ENCODE assay signal across 8 cellular contexts in the genomic region with DNA sequence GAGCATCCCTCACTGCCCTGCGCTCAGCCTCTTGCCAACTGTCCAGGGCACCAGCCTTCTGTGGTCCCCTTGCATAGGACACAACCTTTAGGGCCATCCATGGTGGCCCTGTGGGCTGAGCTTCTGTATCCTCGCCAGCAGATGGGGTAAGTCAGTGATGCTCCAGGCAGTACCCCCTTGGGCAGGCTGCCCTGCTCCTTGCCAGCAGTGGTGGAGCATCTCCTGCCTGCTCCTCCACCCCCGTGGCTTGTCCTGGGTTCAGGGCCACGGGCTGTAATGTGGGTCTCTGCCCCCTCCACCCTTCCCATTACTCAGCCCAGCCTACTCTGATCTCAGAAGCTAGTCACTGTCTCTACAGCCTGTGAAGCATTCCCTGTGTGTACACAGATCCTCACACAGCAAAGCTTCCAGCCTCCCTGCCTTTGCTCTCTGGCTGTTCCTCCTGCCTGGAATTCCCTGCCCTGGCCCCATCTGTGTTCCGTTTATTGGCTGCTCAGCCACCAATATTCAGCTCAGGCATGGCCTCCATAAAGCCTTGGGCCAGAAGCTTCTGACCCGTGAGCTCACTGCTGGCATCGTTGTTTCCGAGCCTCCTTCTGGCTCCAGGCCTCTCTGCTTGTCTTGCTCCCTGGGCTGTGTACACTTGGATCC.
DNase-seq lines count a peak whose midpoint lies in the region; ATAC-seq and TF ChIP-seq lines count a peak whose summit lies in the region.
"Had no signal": no experiment of that assay in that cellular context is flagged by ENCODE, and none has a peak within 500 bp of the region (broad histone marks: within the 10 kb centered on the region; RNA-seq: fewer than 3 reads in every experiment).

No MANE protein-coding gene starts in this region.

- ATAC-seq in psoas muscle (peak in 1 of 4 donors; percentile 27), GM18498 (IDR thresholded peaks at IDR 0.05; ENCODE audit: unreplicated experiment) (no peak), HG02571 (IDR thresholded peaks at IDR 0.05; ENCODE audit: unreplicated experiment) (no peak)

- H3K23ac ChIP-seq in H9 (ENCODE audit: insufficient read length, low read depth, low read length): no peak overlapping the region

- H3K9ac ChIP-seq in H9 (ENCODE audit: extremely low read depth, insufficient read length, low read length): no peak overlapping the region
- no peak overlapping the region for H3K9ac ChIP-seq in fibroblast of lung (ENCODE audit: insufficient read depth, low read length)

- peaks cover 0 to 20% of the 10 kb centered on the region in 2 experiments; a peak in 3 of 4 replicates for H3K4me1 Mint-ChIP-seq in H9

- POLR2A ChIA-PET in RWPE1 (lab: Yijun Ruan, JAX; ENCODE audit: low non-redundant PET): no interaction called here

- intact Hi-C loops in psoas muscle (cut with DNase I): no loop called here

- H3K4me1 ChIP-seq in H9 (ENCODE audit: insufficient read depth, low read length): no peaks in the 10 kb centered on the region
- peaks cover 7% of the 10 kb centered on the region for H3K4me1 ChIP-seq in fibroblast of lung (ENCODE audit: control insufficient read depth, extremely low read depth, insufficient read depth, low read length)
- peaks cover 12% of the 10 kb centered on the region for H3K4me1 ChIP-seq in psoas muscle

- no peaks in the 10 kb centered on the region for H3K27me3 ChIP-seq in H9 (ENCODE audit: insufficient read depth, low read length)
- peaks cover 6% of the 10 kb centered on the region for H3K27me3 ChIP-seq in fibroblast of lung (ENCODE audit: control insufficient read depth, insufficient read depth, low read length)
- H3K27me3 ChIP-seq in psoas muscle (ENCODE audit: insufficient read depth in 3 of 3, low read length in 2 of 3): peaks cover 0 to 5% (median 2%) of the 10 kb centered on the region in 3 donors

- H3K9me3 ChIP-seq in H9 (ENCODE audit: control insufficient read depth, low read depth, low read length) (no peaks in the 10 kb centered on the region), fibroblast of lung (ENCODE audit: control insufficient read depth, insufficient read depth, low read depth, low read length) (no peaks in the 10 kb centered on the region), psoas muscle (no peaks in the 10 kb centered on the region)

- H4K91ac ChIP-seq in H9 (ENCODE audit: insufficient read length, low read depth, low read length): no peak overlapping the region

- H3K4me2 ChIP-seq in H9 (ENCODE audit: insufficient read depth, insufficient read length, low read length) (no peak overlapping the region), fibroblast of lung (ENCODE audit: extremely low read depth, insufficient read depth, low read length) (no peak overlapping the region)

- H2BK5ac ChIP-seq in H9 (ENCODE audit: insufficient read length, low read length): no peak overlapping the region

- H3K79me2 ChIP-seq in H9 (ENCODE audit: insufficient read depth, low read length) (no peaks in the 10 kb centered on the region), fibroblast of lung (ENCODE audit: control insufficient read depth, insufficient read depth, low read length) (no peaks in the 10 kb centered on the region)

- no peaks in the 10 kb centered on the region for H4K20me1 ChIP-seq in H9 (ENCODE audit: control insufficient read depth, insufficient read depth, insufficient read length)
- no peaks in the 10 kb centered on the region for H4K20me1 ChIP-seq in fibroblast of lung (ENCODE audit: control insufficient read depth, extremely low read depth, insufficient read depth, low read length)

- no peak overlapping the region for H4K5ac ChIP-seq in H9 (ENCODE audit: insufficient read length, low read depth, low read length)

- H3K56ac ChIP-seq in H9 (ENCODE audit: insufficient read length, low read depth, low read length): no peak overlapping the region

- TF ChIP-seq CTCF in H9 (conservative IDR thresholded peaks at IDR 0.05) (peak; percentile 68), RWPE1 (conservative IDR thresholded peaks at IDR 0.05; ENCODE audit: low read depth) (no peak), fibroblast of lung (conservative IDR thresholded peaks at IDR 0.05 in 1 of 2, IDR thresholded peaks at IDR 0.05 in 1 of 2; ENCODE audit: low read depth in 1 of 2, low read length in 2 of 2) (peak; percentile 25 to 39), psoas muscle (IDR thresholded peaks at IDR 0.05) (peak; percentile 17)

- peaks cover 17% of the 10 kb centered on the region for H3K27me3 Mint-ChIP-seq in H9 (ENCODE audit: low read depth)

- H4K8ac ChIP-seq in H9 (replicated peaks; ENCODE audit: insufficient read length, low read depth, low read length): no peak overlapping the region

- no peak overlapping the region for H3K14ac ChIP-seq in H9 (ENCODE audit: insufficient read depth, low read length)

- no peak overlapping the region for H3T11ph ChIP-seq in H9 (ENCODE audit: low read length)

- no peak overlapping the region for H3K18ac ChIP-seq in H9 (ENCODE audit: insufficient read length, low read depth, low read length)

- H2AFZ ChIP-seq in H9 (ENCODE audit: low read length) (no peak overlapping the region), fibroblast of lung (ENCODE audit: low read length) (no peak overlapping the region)

- H2BK12ac ChIP-seq in H9 (ENCODE audit: insufficient read length, low read depth, low read length): no peak overlapping the region

- no peak overlapping the region for H3K4ac ChIP-seq in H9 (ENCODE audit: low read depth, low read length)

- H2AK5ac ChIP-seq in H9 (ENCODE audit: insufficient read length, low read length): no peak overlapping the region

- H3K27ac ChIP-seq in H9 (ENCODE audit: insufficient read length, low read depth, low read length) (no peak overlapping the region), RWPE1 (no peak overlapping the region), fibroblast of lung (ENCODE audit: insufficient read depth, low read length) (no peak overlapping the region), psoas muscle (no peak overlapping the region)

- DNase-seq in DMS53 treated with DMSO at 0.1 percent for 48 hours (lab: John Stamatoyannopoulos, UW; ENCODE audit: unreplicated experiment) (peak; percentile 100), H9 (peak; percentile 73), RWPE1 (ENCODE audit: low spot score) (peak; percentile 17), fibroblast of lung (ENCODE audit: low read depth in 2 of 2) (no peak), psoas muscle (no peak)

- H2BK20ac ChIP-seq in H9 (ENCODE audit: low read depth, low read length, poor library complexity, severe bottlenecking): no peak overlapping the region

- no peak overlapping the region for H2BK15ac ChIP-seq in H9 (ENCODE audit: low read depth, low read length)

- no peaks in the 10 kb centered on the region for H3K79me1 ChIP-seq in H9 (ENCODE audit: insufficient read depth, low read depth, low read length, poor library complexity, severe bottlenecking)

- H3K23me2 ChIP-seq in H9 (ENCODE audit: insufficient read length, low read depth, low read length, poor library complexity, severe bottlenecking): no peaks in the 10 kb centered on the region

- no peak overlapping the region for H2BK120ac ChIP-seq in H9 (ENCODE audit: low read depth, low read length, poor library complexity, severe bottlenecking)

- H3K4me3 ChIP-seq in fibroblast of lung (replicated peaks in 1 of 4; ENCODE audit: control extremely low read depth in 1 of 4, insufficient read depth in 1 of 4, low read depth in 3 of 4, low read length in 4 of 4) (no peak overlapping the region), psoas muscle (no peak overlapping the region)

- CTCF ChIA-PET in RWPE1 (lab: Yijun Ruan, JAX): interaction anchor here (1.2 to 4.7 kb wide), 3 partner anchors 14 to 209 kb away, joined by 3 to 24 read pairs (median 7); no protein-coding TSS in a partner anchor

- H3K4me3 Mint-ChIP-seq in H9: no peak overlapping the region; a peak in 1 of 5 replicates
- H3K4me3 Mint-ChIP-seq: T-helper 1 cell treated with Interleukin-12 subunit alpha and Interleukin-12 subunit beta and Interleukin-4 antibody, amounts not matched to agents 30 μg/mL and 1 μg/mL, for 36 hours had no signal

- H3K9me3 Mint-ChIP-seq in H9: no peaks in the 10 kb centered on the region
- H3K9me3 Mint-ChIP-seq: T-helper 1 cell treated with Interleukin-12 subunit alpha and Interleukin-12 subunit beta and Interleukin-4 antibody, amounts not matched to agents 30 μg/mL and 1 μg/mL, for 36 hours had no signal

- no peak overlapping the region; a peak in 1 of 7 replicates for H3K27ac Mint-ChIP-seq in H9
- H3K27ac Mint-ChIP-seq: T-helper 1 cell treated with Interleukin-12 subunit alpha and Interleukin-12 subunit beta and Interleukin-4 antibody, amounts not matched to agents 30 μg/mL and 1 μg/mL, for 36 hours had no signal

- no peaks in the 10 kb centered on the region for H3K36me3 Mint-ChIP-seq in H9 (ENCODE audit: insufficient read depth in 1 of 3, low read depth in 3 of 3)

- WGBS in H9 (ENCODE audit: extremely low coverage, insufficient read length, low lambda C conversion rate): no CpG with 5 or more reads among the region's 8 CpGs
- 49 to 60% (median 58%) methylated on average over 7 to 8 of the region's 8 CpGs for WGBS in psoas muscle, 3 donors

- H3K36me3 ChIP-seq in fibroblast of lung (ENCODE audit: control insufficient read depth, insufficient read depth, low read length): no peaks in the 10 kb centered on the region
- no peaks in the 10 kb centered on the region for H3K36me3 ChIP-seq in psoas muscle (ENCODE audit: insufficient read depth in 1 of 2, low read depth in 1 of 2)

Comparison
In these comparisons a context has a peak if more than half of its experiments do, and no peak if none do; other contexts are left out.
1. DNase-seq: peak in DMS53 treated with DMSO at 0.1 percent for 48 hours (single experiment), H9 (single experiment) and RWPE1 (single experiment); none in fibroblast of lung (0 of 2) and psoas muscle (0 of 2).